8 cellular contexts compared by ENCODE assay signal in the genomic region with DNA sequence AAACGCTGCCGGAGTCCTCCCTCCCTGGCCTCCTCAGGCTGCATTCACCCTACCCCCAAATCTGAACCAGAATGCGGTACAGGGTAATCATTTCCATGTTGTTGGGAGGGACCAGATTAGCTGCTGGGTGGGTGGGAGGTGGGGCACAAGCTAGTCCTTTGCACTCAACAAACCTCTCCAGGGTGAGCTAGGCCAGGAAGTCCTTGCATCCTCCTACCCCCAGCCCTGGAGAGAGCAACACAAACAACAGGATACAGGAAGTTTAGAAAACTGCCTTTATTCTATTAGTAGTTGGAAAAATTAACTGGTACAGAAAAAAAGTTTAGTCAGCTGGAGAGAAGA. TPM values are rescaled to one million over a fixed set of nuclear protein-coding genes. Genes with fewer than 3 reads are reported as not detected.
A peak's percentile ranks its signal among the peaks of the same experiment; 100 is the strongest.
DNase-seq lines count a peak whose midpoint lies in the region; ATAC-seq, FAIRE-seq and TF ChIP-seq lines count a peak whose summit lies in the region.

No MANE protein-coding gene starts in this region.

- peak overlapping the region; percentile 88 for H3K27ac ChIP-seq in brain microvascular endothelial cell
- H3K27ac ChIP-seq in mesodermal cell (ENCODE audit: low read depth, low read length, severe bottlenecking): peak overlapping the region; percentile 92

- no peak for TF ChIP-seq POLR2A in GM12892 (IDR thresholded peaks at IDR 0.05; ENCODE audit: low read depth, low read length)

- H3K36me3 ChIP-seq in brain microvascular endothelial cell (replicated peaks): peaks cover 67% of the 10 kb centered on the region
- H3K36me3 ChIP-seq in mesodermal cell (ENCODE audit: control insufficient read depth, insufficient read depth, low read length): peaks cover 76% of the 10 kb centered on the region

- H3K27me3 ChIP-seq in brain microvascular endothelial cell (replicated peaks): no peaks in the 10 kb centered on the region

- WGBS in mesodermal cell (ENCODE audit: insufficient coverage in 2 of 2), 2 experiments: 80% methylated on average over 1 of the region's 3 CpGs; no CpG with 5 or more reads in 1 of the 2 experiments

- DNase-seq in GM12892 (ENCODE audit: insufficient read length) (no peak), brain microvascular endothelial cell (no peak), NCI-H524 treated with DMSO at 0.1 percent for 48 hours (lab: John Stamatoyannopoulos, UW) (no peak), cerebellar nuclear complex (lab: John Stamatoyannopoulos, UW) (no peak)

- in situ Hi-C loops in brain microvascular endothelial cell (cut with HindIII; ENCODE audit: low pct_ligation_motif_present, low sequenced_read_pairs): no loop called here

- peaks cover 19% of the 10 kb centered on the region for H3K4me1 ChIP-seq in mesodermal cell (ENCODE audit: control insufficient read depth, insufficient read depth, low read length, poor library complexity, severe bottlenecking)

- no peaks in the 10 kb centered on the region for H3K9me3 ChIP-seq in mesodermal cell (ENCODE audit: control insufficient read depth, low read length)

- ATAC-seq in HG03558 (IDR thresholded peaks at IDR 0.05; ENCODE audit: extremely low read depth, unreplicated experiment) (peak; percentile 3), esophagus mucosa (no peak), GM18520 (IDR thresholded peaks at IDR 0.05; ENCODE audit: unreplicated experiment) (no peak)

- H3K4me3 ChIP-seq in brain microvascular endothelial cell (ENCODE audit: low read depth, low read length) (peak overlapping the region; percentile 61), mesodermal cell (ENCODE audit: extremely low read depth, insufficient read depth, low read length, poor library complexity, severe bottlenecking) (peak overlapping the region; percentile 66)

- FAIRE-seq in GM12892 (lab: Jason Lieb, UNC): peak; percentile 74

- TF ChIP-seq CTCF in brain microvascular endothelial cell (IDR thresholded peaks at IDR 0.05; ENCODE audit: low read depth, low read length, missing control alignments): no peak

RNA-seq across cellular contexts. Expression of a gene that starts 0.7 kb away (rescaled TPM):
- polyA plus RNA-seq in GM12892 (2012; ENCODE audit: missing spikeins): 225 TPM
- 225 TPM for polyA plus RNA-seq in mesodermal cell (2013, experiment 1 of 2)
- polyA plus RNA-seq in mesodermal cell (2013, experiment 2 of 2): 168 TPM
- 296 TPM for total RNA-seq in esophagus mucosa

RNA-seq across cellular contexts. Expression of a gene that starts 19.0 kb away (rescaled TPM):
- 49.6 TPM for polyA plus RNA-seq in GM12892 (2012; ENCODE audit: missing spikeins)
- polyA plus RNA-seq in mesodermal cell (2013, experiment 1 of 2): 33.7 TPM
- 30.5 TPM for polyA plus RNA-seq in mesodermal cell (2013, experiment 2 of 2)
- 38.7 TPM for total RNA-seq in esophagus mucosa

RNA-seq across cellular contexts. Expression of a gene that starts 52.9 kb away (rescaled TPM):
- polyA plus RNA-seq in GM12892 (2012; ENCODE audit: missing spikeins): 363 TPM
- polyA plus RNA-seq in mesodermal cell (2013, experiment 1 of 2): 591 TPM
- 531 TPM for polyA plus RNA-seq in mesodermal cell (2013, experiment 2 of 2)
- total RNA-seq in esophagus mucosa: 311 TPM

RNA-seq across cellular contexts. Expression of a gene that starts 53.4 kb away (rescaled TPM):
- polyA plus RNA-seq in GM12892 (2012; ENCODE audit: missing spikeins): 15.2 TPM
- polyA plus RNA-seq in mesodermal cell (2013, experiment 1 of 2): 8.6 TPM
- 9.0 TPM for polyA plus RNA-seq in mesodermal cell (2013, experiment 2 of 2)
- 12.4 TPM for total RNA-seq in esophagus mucosa
